In genomic region chr9:20428976-20429375, GRCh38 we compare ENCODE assay signal across 32 cellular contexts.
"Had no signal": no experiment of that assay in that cellular context is flagged by ENCODE, and none has a peak within 500 bp of the region (broad histone marks: within the 10 kb centered on the region; RNA-seq: fewer than 3 reads in every experiment).

No MANE protein-coding gene starts in this region.

- H3K4me2 ChIP-seq: KMS-11, PC-9 had no signal

- ATAC-seq: Panc1, Right ventricle myocardium inferior, SK-N-SH treated with all-trans-retinoic acid at 6 μM for 48 hours, T-cell had no signal

- H3K27ac ChIP-seq: KMS-11, PC-9, RWPE1, SJCRH30, SK-N-MC had no signal

- DNase-seq: Karpas-422, MM.1S, MV-4-11, NCI-H1092, NCI-H1105, NCI-H1417, NCI-H1436, NCI-H146, NCI-H1694 treated with DMSO at 0.1 percent for 48 hours, NCI-H187 treated with DMSO at 0.1 percent for 48 hours, NCI-H2029, NCI-H2081 treated with DMSO at 0.1 percent for 48 hours, NCI-H2107, NCI-H2171, NCI-H226, NCI-H446 treated with DMSO at 0.1 percent for 48 hours, NCI-H510A, NCI-H526, NCI-H69, NCI-H748 treated with DMSO at 0.1 percent for 48 hours, NCI-H82, PC-9, SHP77, SIG-M5, SJCRH30, T-cell had no signal

- H3K9me3 ChIP-seq: SJCRH30 had no signal

- H3K4me1 ChIP-seq: SJCRH30 had no signal

- H3K27me3 ChIP-seq: SJCRH30 had no signal

- H2AFZ ChIP-seq: PC-9 had no signal

- H3K36me3 ChIP-seq: SJCRH30 had no signal

- H3K4me3 ChIP-seq: PC-9, SJCRH30, SK-N-MC had no signal

- H3K9ac ChIP-seq: KMS-11 had no signal
